15 cellular contexts compared by ENCODE assay signal in genomic region chr6:85047818-85048217, GRCh38.
DNase-seq lines count a peak whose midpoint lies in the region; ATAC-seq and TF ChIP-seq lines count a peak whose summit lies in the region.
"Had no signal": no experiment of that assay in that cellular context is flagged by ENCODE, and none has a peak within 500 bp of the region (broad histone marks: within the 10 kb centered on the region; RNA-seq: fewer than 3 reads in every experiment).

No MANE protein-coding gene starts in this region.

- intact Hi-C loops in A673 (cut with micrococcal nuclease; ENCODE audit: unreplicated experiment) (no loop called here), upper lobe of right lung (cut with DNase I) (no loop called here)

- H3K27ac Mint-ChIP-seq in CD8-positive, alpha-beta memory T cell, result no peak overlapping the region
- H3K27ac Mint-ChIP-seq: CD14-positive monocyte; CD8-positive, alpha-beta T cell; H9 had no signal

- peaks cover 0 to 5% (median 0%) of the 10 kb centered on the region in 5 donors for H3K9me3 Mint-ChIP-seq in CD8-positive, alpha-beta memory T cell
- H3K9me3 Mint-ChIP-seq: CD8-positive, alpha-beta T cell; H9 had no signal

- TF ChIP-seq CTCF in A673 (conservative IDR thresholded peaks at IDR 0.05; ENCODE audit: low read depth, low read length) (no peak), RWPE1 (conservative IDR thresholded peaks at IDR 0.05; ENCODE audit: low read depth) (no peak), upper lobe of right lung (IDR thresholded peaks at IDR 0.05) (no peak)

- ATAC-seq in HG03095 (IDR thresholded peaks at IDR 0.05; ENCODE audit: unreplicated experiment) (no peak), upper lobe of right lung (no peak)
- ATAC-seq: A549; CD8-positive, alpha-beta T cell had no signal

- POLR2A ChIA-PET in A673 (lab: Charles Lee; ENCODE audit: low non-redundant PET) (no interaction called here), RWPE1 (lab: Yijun Ruan, JAX; ENCODE audit: low non-redundant PET) (no interaction called here)
- POLR2A ChIA-PET in CD8-positive, alpha-beta memory T cell (lab: Charles Lee), result no interaction called here

- H3K27ac ChIP-seq in A673 (ENCODE audit: low read depth, low read length, poor library complexity, severe bottlenecking) (no peak overlapping the region), RWPE1 (no peak overlapping the region), upper lobe of right lung (no peak overlapping the region)
- no peak overlapping the region for H3K27ac ChIP-seq in CD8-positive, alpha-beta memory T cell (ENCODE audit: low read depth, low read length)
- H3K27ac ChIP-seq: A549, HL-60 had no signal

- H3K4me1 Mint-ChIP-seq in CD8-positive, alpha-beta memory T cell, result no peaks in the 10 kb centered on the region
- H3K4me1 Mint-ChIP-seq: CD14-positive monocyte had no signal

- no peaks in the 10 kb centered on the region for H3K27me3 Mint-ChIP-seq in CD8-positive, alpha-beta memory T cell

- no peak overlapping the region for H3K4me3 Mint-ChIP-seq in CD8-positive, alpha-beta memory T cell
- H3K4me3 Mint-ChIP-seq: CD14-positive monocyte; CD8-positive, alpha-beta T cell; H9 had no signal

- H3K36me3 Mint-ChIP-seq in CD8-positive, alpha-beta memory T cell, result no peaks in the 10 kb centered on the region
- H3K36me3 Mint-ChIP-seq: CD14-positive monocyte; CD8-positive, alpha-beta T cell had no signal

- no peak overlapping the region for H3K4me3 ChIP-seq in A673 (ENCODE audit: low read depth, low read length, poor library complexity, severe bottlenecking)
- no peak overlapping the region for H3K4me3 ChIP-seq in CD8-positive, alpha-beta memory T cell (ENCODE audit: low read length)
- H3K4me3 ChIP-seq in upper lobe of right lung, result no peak overlapping the region
- H3K4me3 ChIP-seq: A549 had no signal

- BruUV-seq in A673 (replicated peaks; lab: Mats Ljungman, UMichigan), result no TSS peak

- H3K27me3 ChIP-seq in A673 (replicated peaks; ENCODE audit: insufficient read depth, low read depth, low read length, poor library complexity) (no peaks in the 10 kb centered on the region), upper lobe of right lung (no peaks in the 10 kb centered on the region)
- no peaks in the 10 kb centered on the region for H3K27me3 ChIP-seq in CD8-positive, alpha-beta memory T cell (ENCODE audit: insufficient read depth, low read length, poor library complexity, severe bottlenecking)

- DNase-seq in A673 (ENCODE audit: low spot score) (peak; percentile 5), ELR (ENCODE audit: low read depth) (peak; percentile 6), RWPE1 (ENCODE audit: low spot score) (peak; percentile 8), dermis blood vessel endothelial cell (peak; percentile 21), upper lobe of right lung (no peak)
- DNase-seq in CD8-positive, alpha-beta memory T cell, result no peak
- DNase-seq: CD8-positive, alpha-beta T cell; DMS79; GOT3; H9; KBM-7 had no signal

- H3K36me3 ChIP-seq in A673 (ENCODE audit: insufficient read depth, low read length, poor library complexity, severe bottlenecking) (no peaks in the 10 kb centered on the region), upper lobe of right lung (no peaks in the 10 kb centered on the region)
- no peaks in the 10 kb centered on the region for H3K36me3 ChIP-seq in CD8-positive, alpha-beta memory T cell (ENCODE audit: insufficient read depth, low read length)

- CTCF ChIA-PET in A673 (lab: Charles Lee), result no interaction called here
- CTCF ChIA-PET in RWPE1 (lab: Yijun Ruan, JAX), result no interaction called here
- CTCF ChIA-PET in CD8-positive, alpha-beta memory T cell (lab: Charles Lee), result no interaction called here

- H3K9me3 ChIP-seq in A673 (ENCODE audit: low read depth, low read length, poor library complexity, severe bottlenecking) (no peaks in the 10 kb centered on the region), upper lobe of right lung (no peaks in the 10 kb centered on the region)
- no peaks in the 10 kb centered on the region for H3K9me3 ChIP-seq in CD8-positive, alpha-beta memory T cell (ENCODE audit: low read length)
- H3K9me3 ChIP-seq: A549 had no signal

- H3K4me1 ChIP-seq in A673 (ENCODE audit: insufficient read depth, low read length, poor library complexity, severe bottlenecking) (no peaks in the 10 kb centered on the region), upper lobe of right lung (no peaks in the 10 kb centered on the region)
- H3K4me1 ChIP-seq in CD8-positive, alpha-beta memory T cell (ENCODE audit: insufficient read depth, low read length), result no peaks in the 10 kb centered on the region
- H3K4me1 ChIP-seq: A549 had no signal

Comparison
In these comparisons a context has a peak if more than half of its experiments do, and no peak if none do; other contexts are left out.
1. DNase-seq: peak in A673 (single experiment), ELR (single experiment), RWPE1 (single experiment) and dermis blood vessel endothelial cell (single experiment); none in CD8-positive, alpha-beta memory T cell (0 of 5) and upper lobe of right lung (single experiment).